ENCODE assay signal across 26 cellular contexts in the genomic region with DNA sequence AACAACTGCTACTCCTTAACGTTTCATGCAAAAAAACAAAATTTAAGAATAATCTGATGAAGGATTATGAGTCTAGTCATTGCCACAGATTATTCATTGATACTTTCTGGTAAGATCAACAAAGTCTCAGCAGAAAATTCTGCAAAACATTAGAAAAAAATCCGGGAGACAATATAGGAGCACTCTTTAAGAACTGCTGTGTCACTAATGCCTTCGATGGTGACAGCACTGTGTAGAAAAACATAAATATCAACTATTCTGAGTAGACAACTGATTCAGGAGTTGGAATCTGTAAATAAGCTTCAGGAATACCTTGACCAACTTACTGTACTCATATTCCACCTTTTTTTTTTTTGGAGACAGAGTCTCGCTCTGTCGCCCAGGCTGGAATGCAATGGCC.
"Had no signal": no experiment of that assay in that cellular context is flagged by ENCODE, and none has a peak within 500 bp of the region (broad histone marks: within the 10 kb centered on the region; RNA-seq: fewer than 3 reads in every experiment).

No MANE protein-coding gene starts in this region.

- H3K4me3 Mint-ChIP-seq: naive thymus-derived CD8-positive, alpha-beta T cell; natural killer cell treated with Interleukin-12 subunit alpha and Interleukin-12 subunit beta and Interleukin-15 and Interleukin-18, amount 100 ng/mL, for 72 hours; nephron progenitor cell; neural crest cell; stimulated activated effector memory CD8-positive, alpha-beta T cell treated with anti-CD3 and anti-CD28 coated beads, Interleukin-12 subunit alpha, Interleukin-12 subunit beta, amount 100 ng/mL, for 72 hours; stimulated activated naive B cell treated with anti-CD40 and anti-IgM and Interleukin-4, amounts not matched to agents 10 μg/mL and 1 μg/mL and 100 μg/mL, for 72 hours; stimulated activated naive CD8-positive, alpha-beta T cell treated with anti-CD3 and anti-CD28 coated beads, Interleukin-15, Interleukin-2, amounts not matched to agents 100 ng/mL and 50 ng/mL, for 24 hours had no signal

- H3K9me3 Mint-ChIP-seq: naive thymus-derived CD8-positive, alpha-beta T cell; natural killer cell treated with Interleukin-12 subunit alpha and Interleukin-12 subunit beta and Interleukin-15 and Interleukin-18, amount 100 ng/mL, for 72 hours; neural crest cell; stimulated activated effector memory CD8-positive, alpha-beta T cell treated with anti-CD3 and anti-CD28 coated beads, Interleukin-12 subunit alpha, Interleukin-12 subunit beta, amount 100 ng/mL, for 72 hours; stimulated activated naive B cell treated with anti-CD40 and anti-IgM and Interleukin-4, amounts not matched to agents 10 μg/mL and 1 μg/mL and 100 μg/mL, for 72 hours; stimulated activated naive CD8-positive, alpha-beta T cell treated with anti-CD3 and anti-CD28 coated beads, Interleukin-15, Interleukin-2, amounts not matched to agents 100 ng/mL and 50 ng/mL, for 24 hours had no signal

- H3K27me3 Mint-ChIP-seq: naive thymus-derived CD8-positive, alpha-beta T cell; progenitor cell of endocrine pancreas; stimulated activated naive B cell treated with anti-CD40 and anti-IgM and Interleukin-4, amounts not matched to agents 10 μg/mL and 1 μg/mL and 100 μg/mL, for 72 hours; stimulated activated naive CD8-positive, alpha-beta T cell treated with anti-CD3 and anti-CD28 coated beads, Interleukin-15, Interleukin-2, amounts not matched to agents 100 ng/mL and 50 ng/mL, for 24 hours had no signal

- H3K27ac Mint-ChIP-seq: naive thymus-derived CD8-positive, alpha-beta T cell; natural killer cell treated with Interleukin-12 subunit alpha and Interleukin-12 subunit beta and Interleukin-15 and Interleukin-18, amount 100 ng/mL, for 72 hours; nephron progenitor cell; progenitor cell of endocrine pancreas; stimulated activated effector memory CD8-positive, alpha-beta T cell treated with anti-CD3 and anti-CD28 coated beads, Interleukin-12 subunit alpha, Interleukin-12 subunit beta, amount 100 ng/mL, for 72 hours; stimulated activated naive B cell treated with anti-CD40 and anti-IgM and Interleukin-4, amounts not matched to agents 10 μg/mL and 1 μg/mL and 100 μg/mL, for 72 hours; stimulated activated naive CD8-positive, alpha-beta T cell treated with anti-CD3 and anti-CD28 coated beads, Interleukin-15, Interleukin-2, amounts not matched to agents 100 ng/mL and 50 ng/mL, for 24 hours had no signal

- DNase-seq: naive thymus-derived CD8-positive, alpha-beta T cell; nephron progenitor cell; nucleus accumbens; ovary; posterior cingulate gyrus; psoas muscle; right cardiac atrium; right lobe of liver; sigmoid colon; small intestine; stimulated activated CD4-positive, alpha-beta T cell treated with anti-CD3 and anti-CD28 coated beads, Interleukin-15, amount 100 ng/mL, for 24 hours; stimulated activated CD4-positive, alpha-beta T cell treated with anti-CD3 and anti-CD28 coated beads, Interleukin-2, amount 100 ng/mL, for 24 hours; stimulated activated CD4-positive, alpha-beta T cell treated with anti-CD3 and anti-CD28 coated beads, Interleukin-2, amount 100 ng/mL, for 48 hours; stimulated activated CD4-positive, alpha-beta T cell treated with anti-CD3 and anti-CD28 coated beads, Interleukin-4, amount 100 ng/mL, for 24 hours; stimulated activated naive B cell treated with anti-CD40 and anti-IgM and Interleukin-4, amounts not matched to agents 10 μg/mL and 1 μg/mL and 100 μg/mL, for 72 hours; stimulated activated naive CD4-positive, alpha-beta T cell treated with Interleukin-2 at 50 U/mL for 16 hours; stomach; thyroid gland; trophoblast cell; upper lobe of left lung; uterus had no signal

- H3K36me3 Mint-ChIP-seq: naive thymus-derived CD8-positive, alpha-beta T cell; natural killer cell treated with Interleukin-12 subunit alpha and Interleukin-12 subunit beta and Interleukin-15 and Interleukin-18, amount 100 ng/mL, for 72 hours; stimulated activated effector memory CD8-positive, alpha-beta T cell treated with anti-CD3 and anti-CD28 coated beads, Interleukin-12 subunit alpha, Interleukin-12 subunit beta, amount 100 ng/mL, for 72 hours; stimulated activated naive B cell treated with anti-CD40 and anti-IgM and Interleukin-4, amounts not matched to agents 10 μg/mL and 1 μg/mL and 100 μg/mL, for 72 hours had no signal
